9 cellular contexts compared by ENCODE assay signal in genomic region chr15:42650208-42651066, GRCh38.
A peak's percentile ranks its signal among the peaks of the same experiment; 100 is the strongest.
DNase-seq lines count a peak whose midpoint lies in the region; ATAC-seq and TF ChIP-seq lines count a peak whose summit lies in the region.
"Had no signal": no experiment of that assay in that cellular context is flagged by ENCODE, and none has a peak within 500 bp of the region (broad histone marks: within the 10 kb centered on the region; RNA-seq: fewer than 3 reads in every experiment).

No MANE protein-coding gene starts in this region.

- peaks cover 0 to 8% of the 10 kb centered on the region in 2 donors for H3K36me3 Mint-ChIP-seq in CD4-positive, alpha-beta memory T cell
- H3K36me3 Mint-ChIP-seq in activated naive CD4-positive, alpha-beta T cell treated with anti-CD3 and anti-CD28 coated beads, Interleukin-2, amount 50 U/mL, for 72 hours, result no peaks in the 10 kb centered on the region

- in situ Hi-C loops in SK-MEL-5 (cut with HindIII; ENCODE audit: low pct_unique_long_range_greater_than_20kb, low sequenced_read_pairs), result no loop called here

- H3K27ac Mint-ChIP-seq in CD4-positive, alpha-beta memory T cell, result peak overlapping the region in 1 of 7 donors; percentile 32
- H3K27ac Mint-ChIP-seq in activated naive CD4-positive, alpha-beta T cell treated with anti-CD3 and anti-CD28 coated beads, Interleukin-2, amount 50 U/mL, for 72 hours, result peak overlapping the region in 1 of 2 donors; percentile 14
- H3K27ac Mint-ChIP-seq: IgD-negative memory B cell had no signal

- no peaks in the 10 kb centered on the region for H3K9me3 Mint-ChIP-seq in CD4-positive, alpha-beta memory T cell
- H3K9me3 Mint-ChIP-seq in activated naive CD4-positive, alpha-beta T cell treated with anti-CD3 and anti-CD28 coated beads, Interleukin-2, amount 50 U/mL, for 72 hours, result no peaks in the 10 kb centered on the region
- H3K9me3 Mint-ChIP-seq: IgD-negative memory B cell had no signal

- H3K4me3 ChIP-seq in CD4-positive, alpha-beta memory T cell (ENCODE audit: low read length in 2 of 2), result no peak overlapping the region
- H3K4me3 ChIP-seq in MG63, result no peak overlapping the region
- no peak overlapping the region for H3K4me3 ChIP-seq in cardiac muscle cell

- H3K27me3 ChIP-seq in CD4-positive, alpha-beta memory T cell (ENCODE audit: insufficient read depth, low read length), result no peaks in the 10 kb centered on the region
- H3K27me3 ChIP-seq in MG63 (no peaks in the 10 kb centered on the region), cardiac muscle cell (no peaks in the 10 kb centered on the region)

- POLR2A ChIA-PET in CD4-positive, alpha-beta memory T cell (lab: Charles Lee; ENCODE audit: partially characterized antibody), result interaction anchor here (1.6 kb wide), 1 partner anchor 102 kb away, joined by 3 read pairs; no protein-coding TSS in a partner anchor

- H3K27me3 Mint-ChIP-seq in CD4-positive, alpha-beta memory T cell, result peaks cover 0 to under 1% of the 10 kb centered on the region in 2 donors
- H3K27me3 Mint-ChIP-seq: IgD-negative memory B cell had no signal

- peaks cover 3 to 14% (median 7%) of the 10 kb centered on the region in 4 donors for H3K4me1 Mint-ChIP-seq in CD4-positive, alpha-beta memory T cell

- H3K4me3 Mint-ChIP-seq in CD4-positive, alpha-beta memory T cell, result no peak overlapping the region
- H3K4me3 Mint-ChIP-seq: IgD-negative memory B cell had no signal

- ATAC-seq in GM19455 (IDR thresholded peaks at IDR 0.05; ENCODE audit: unreplicated experiment) (peak; percentile 66), GM19397 (IDR thresholded peaks at IDR 0.05; ENCODE audit: unreplicated experiment) (no peak)
- ATAC-seq in activated naive CD4-positive, alpha-beta T cell treated with anti-CD3 and anti-CD28 coated beads, Interleukin-2, amount 50 U/mL, for 72 hours, result peak; percentile 100

- intact Hi-C loops in CD4-positive, alpha-beta memory T cell (cut with micrococcal nuclease), result loop anchor here (1.0 kb wide), 1 partner anchor 102 kb away; the partner anchor contains the start of genes HAUS2 and LRRC57

- CTCF ChIA-PET in CD4-positive, alpha-beta memory T cell (lab: Charles Lee; ENCODE audit: partially characterized antibody), result interaction anchor here (0.7 to 1.3 kb wide), 4 partner anchors 90 to 344 kb away, joined by 3 to 4 read pairs (median 3); no protein-coding TSS in a partner anchor

- H3K27ac ChIP-seq in CD4-positive, alpha-beta memory T cell (ENCODE audit: low read depth, low read length), result no peak overlapping the region
- H3K27ac ChIP-seq in cardiac muscle cell, result no peak overlapping the region

- TF ChIP-seq CTCF in cardiac muscle cell (IDR thresholded peaks at IDR 0.05; ENCODE audit: low read depth, low read length), result peak; percentile 92

- peak; percentile 44 to 51 (median 46) for DNase-seq in CD4-positive, alpha-beta memory T cell
- peak; percentile 64 for DNase-seq in MG63
- peak; percentile 85 for DNase-seq in SK-MEL-5 (ENCODE audit: low read depth, low spot score)
- DNase-seq in activated naive CD4-positive, alpha-beta T cell treated with anti-CD3 and anti-CD28 coated beads, Interleukin-2, amount 50 U/mL, for 72 hours (ENCODE audit: low spot score in 2 of 2), result peak in 1 of 2 donors; percentile 64
- DNase-seq in cardiac muscle cell (ENCODE audit: low read depth in 1 of 2, low spot score in 1 of 2), result peak; percentile 74 to 89
- DNase-seq in pulmonary artery endothelial cell (ENCODE audit: low read depth, low spot score), result peak; percentile 50

- no peaks in the 10 kb centered on the region for H3K9me3 ChIP-seq in CD4-positive, alpha-beta memory T cell (ENCODE audit: control insufficient read depth in 1 of 2, low read length in 2 of 2)
- no peaks in the 10 kb centered on the region for H3K9me3 ChIP-seq in MG63
- H3K9me3 ChIP-seq in cardiac muscle cell (ENCODE audit: low read depth), result no peaks in the 10 kb centered on the region

- no peaks in the 10 kb centered on the region for H3K4me1 ChIP-seq in CD4-positive, alpha-beta memory T cell (ENCODE audit: insufficient read depth, low read length)
- no peaks in the 10 kb centered on the region for H3K4me1 ChIP-seq in cardiac muscle cell (ENCODE audit: low read depth)

- H3K36me3 ChIP-seq in CD4-positive, alpha-beta memory T cell (ENCODE audit: insufficient read depth, low read length), result no peaks in the 10 kb centered on the region
- H3K36me3 ChIP-seq in MG63, result no peaks in the 10 kb centered on the region
- H3K36me3 ChIP-seq in cardiac muscle cell, result no peaks in the 10 kb centered on the region
